ENCODE assay signal across 1 cellular context in genomic region chr22:29751139-29751538, GRCh38.
TF ChIP-seq lines count a peak whose summit lies in the region.

No MANE protein-coding gene starts in this region.

TF ChIP-seq in HepG2, 621 proteins besides CTCF, POLR2A, EP300 and RAD21:
- TF ChIP-seq ZNF839 (CRISPR knock-in tag; IDR thresholded peaks at IDR 0.05; ENCODE audit: borderline replicate concordance), result no peak
- peak; percentile 34; the same call in 1 of the 2 replicates for TF ChIP-seq ZKSCAN1 (IDR thresholded peaks at IDR 0.05; ENCODE audit: low read length)
- TF ChIP-seq TIGD3 (CRISPR knock-in tag; IDR thresholded peaks at IDR 0.05; ENCODE audit: borderline replicate concordance), result no peak
- TF ChIP-seq ZFY (CRISPR knock-in tag; IDR thresholded peaks at IDR 0.05), result peak; percentile 45; the same call in 1 of the 2 replicates
- TF ChIP-seq BRCA1 (CRISPR knock-in tag; IDR thresholded peaks at IDR 0.05), result no peak
- no peak for TF ChIP-seq SAP130 (CRISPR knock-in tag; IDR thresholded peaks at IDR 0.05; ENCODE audit: low read depth)
- TF ChIP-seq CEBPB (IDR thresholded peaks at IDR 0.05; ENCODE audit: borderline replicate concordance, low read depth, low read length), result peak; percentile 40; the same call in 1 of the 2 replicates
- peak; percentile 28; the same call in 1 of the 2 replicates for TF ChIP-seq ETV5 (CRISPR knock-in tag; IDR thresholded peaks at IDR 0.05; ENCODE audit: borderline replicate concordance)
